15 cellular contexts compared by ENCODE assay signal in genomic region chr17:76612977-76613851, GRCh38. TPM values are rescaled to one million over a fixed set of nuclear protein-coding genes. Genes with fewer than 3 reads are reported as not detected.
A peak's percentile ranks its signal among the peaks of the same experiment; 100 is the strongest.
DNase-seq lines count a peak whose midpoint lies in the region; ATAC-seq and TF ChIP-seq lines count a peak whose summit lies in the region.
"Had no signal": no experiment of that assay in that cellular context is flagged by ENCODE, and none has a peak within 500 bp of the region (broad histone marks: within the 10 kb centered on the region; RNA-seq: fewer than 3 reads in every experiment).

No MANE protein-coding gene starts in this region.

- TF ChIP-seq CTCF in MCF 10A (IDR thresholded peaks at IDR 0.05; ENCODE audit: unreplicated experiment) (peak; percentile 14), left lung (IDR thresholded peaks at IDR 0.05) (no peak)

- H3K27ac Mint-ChIP-seq in MCF 10A (ENCODE audit: low read depth, unreplicated experiment): no peak overlapping the region
- peak overlapping the region in 2 of 7 donors; percentile 22 for H3K27ac Mint-ChIP-seq in CD4-positive, alpha-beta memory T cell

- no peaks in the 10 kb centered on the region for H3K27me3 Mint-ChIP-seq in MCF 10A (ENCODE audit: insufficient read depth, unreplicated experiment)
- peaks cover 3 to 4% of the 10 kb centered on the region in 2 donors for H3K27me3 Mint-ChIP-seq in CD4-positive, alpha-beta memory T cell

- no peak overlapping the region for H3K4me3 Mint-ChIP-seq in MCF 10A (ENCODE audit: unreplicated experiment)
- H3K4me3 Mint-ChIP-seq in CD4-positive, alpha-beta memory T cell: no peak overlapping the region

- no peaks in the 10 kb centered on the region for H3K9me3 Mint-ChIP-seq in MCF 10A (ENCODE audit: unreplicated experiment)
- H3K9me3 Mint-ChIP-seq in CD4-positive, alpha-beta memory T cell: no peaks in the 10 kb centered on the region

- H3K4me1 ChIP-seq in left lung: no peaks in the 10 kb centered on the region
- H3K4me1 ChIP-seq in CD4-positive, alpha-beta memory T cell (ENCODE audit: insufficient read depth, low read length): no peaks in the 10 kb centered on the region

- CTCF ChIA-PET in MCF 10A (lab: Yijun Ruan, JAX): interaction anchor here (0.7 to 2.4 kb wide), 6 partner anchors 11 to 160 kb away, joined by 3 to 16 read pairs (median 4); partner anchors contain the start of gene AANAT
- CTCF ChIA-PET in CD4-positive, alpha-beta memory T cell (lab: Charles Lee; ENCODE audit: partially characterized antibody): interaction anchor here (1.3 to 4.2 kb wide), 4 partner anchors 10 to 90 kb away, joined by 3 to 31 read pairs (median 6); no protein-coding TSS in a partner anchor

- H3K36me3 Mint-ChIP-seq in MCF 10A (ENCODE audit: insufficient read depth, unreplicated experiment): peaks cover 5% of the 10 kb centered on the region
- no peaks in the 10 kb centered on the region for H3K36me3 Mint-ChIP-seq in CD4-positive, alpha-beta memory T cell

- no TSS peak for BruUV-seq in MCF 10A (replicated peaks; lab: Mats Ljungman, UMichigan)

- intact Hi-C loops in MCF 10A (cut with micrococcal nuclease) (no loop called here), left lung (cut with DNase I) (no loop called here), posterior vena cava (cut with DNase I) (no loop called here)
- intact Hi-C loops in CD4-positive, alpha-beta memory T cell (cut with micrococcal nuclease): no loop called here

- H3K27ac ChIP-seq in left lung: no peak overlapping the region
- no peak overlapping the region for H3K27ac ChIP-seq in CD4-positive, alpha-beta memory T cell (ENCODE audit: low read depth, low read length)

- peaks cover 11% of the 10 kb centered on the region for H3K4me1 Mint-ChIP-seq in MCF 10A (ENCODE audit: insufficient read depth, unreplicated experiment)
- H3K4me1 Mint-ChIP-seq in CD4-positive, alpha-beta memory T cell: peaks cover 0 to 7% (median 2%) of the 10 kb centered on the region in 4 donors

- peak; percentile 69 for DNase-seq in G401 (ENCODE audit: low spot score)
- peak; percentile 39 for DNase-seq in NCI-H524 treated with DMSO at 0.1 percent for 48 hours (lab: John Stamatoyannopoulos, UW)
- peak; percentile 94 for DNase-seq in MCF 10A (ENCODE audit: unreplicated experiment)
- DNase-seq in left lung: no peak
- no peak for DNase-seq in NCI-H2029 treated with DMSO at 0.1 percent for 48 hours (lab: John Stamatoyannopoulos, UW)
- no peak for DNase-seq in posterior vena cava (ENCODE audit: low spot score)
- DNase-seq in NCI-H2196 (lab: John Stamatoyannopoulos, UW; ENCODE audit: unreplicated experiment): no peak
- DNase-seq in CD4-positive, alpha-beta memory T cell: no peak
- DNase-seq: activated CD4-positive, CD25-positive, alpha-beta regulatory T cell treated with anti-CD3 and anti-CD28 coated beads, Interleukin-2, amount 50 U/mL, for 72 hours; activated gamma-delta T cell; central memory CD4-positive, alpha-beta T cell; kidney glomerular epithelial cell; NCI-H2227 treated with DMSO at 0.1 percent for 48 hours; occipital lobe had no signal

- POLR2A ChIA-PET in MCF 10A (lab: Yijun Ruan, JAX): interaction anchor here (0.6 to 3.0 kb wide), 4 partner anchors 11 to 1751 kb away, joined by 3 to 17 read pairs (median 6); no protein-coding TSS in a partner anchor
- POLR2A ChIA-PET in CD4-positive, alpha-beta memory T cell (lab: Charles Lee; ENCODE audit: partially characterized antibody): interaction anchor here (1.1 to 1.7 kb wide), 3 partner anchors 9 to 14 kb away, joined by 3 read pairs; no protein-coding TSS in a partner anchor

- peaks cover 0 to 2% of the 10 kb centered on the region in 2 donors for H3K9me3 ChIP-seq in left lung
- H3K9me3 ChIP-seq in CD4-positive, alpha-beta memory T cell (ENCODE audit: control insufficient read depth in 1 of 2, low read length in 2 of 2): no peaks in the 10 kb centered on the region

- no peaks in the 10 kb centered on the region for H3K27me3 ChIP-seq in left lung
- no peaks in the 10 kb centered on the region for H3K27me3 ChIP-seq in CD4-positive, alpha-beta memory T cell (ENCODE audit: insufficient read depth, low read length)

- in situ Hi-C loops in G401 (cut with HindIII; ENCODE audit: low sequenced_read_pairs): no loop called here

- peak; percentile 60 for ATAC-seq in left lung

- no peak overlapping the region for H3K4me3 ChIP-seq in left lung
- no peak overlapping the region for H3K4me3 ChIP-seq in CD4-positive, alpha-beta memory T cell (ENCODE audit: low read length in 2 of 2)

- no peaks in the 10 kb centered on the region for H3K36me3 ChIP-seq in left lung
- no peaks in the 10 kb centered on the region for H3K36me3 ChIP-seq in CD4-positive, alpha-beta memory T cell (ENCODE audit: insufficient read depth, low read length)

RNA-seq across cellular contexts. Expression of gene ST6GALNAC2, which starts 27.6 kb away (rescaled TPM):
- 14.3 and 30.6 TPM in 2 replicates for total RNA-seq in G401 (2014; rRNA removed; shearing (Covaris generic))
- total RNA-seq in MCF 10A (2022): 5.0 and 7.7 TPM in 2 replicates
- 10 to 100 TPM; 17.5 to 30.2 TPM for total RNA-seq in left lung
- total RNA-seq in posterior vena cava: 1 to 10 TPM; 3.0 to 3.1 TPM
- 1 to 10 TPM; 3.3 to 3.6 TPM for total RNA-seq in CD4-positive, alpha-beta memory T cell
- 1 to 10 TPM in 1 of 2 donors, under 1 TPM in 1; 0.95 to 2.4 TPM for polyA plus RNA-seq in CD4-positive, alpha-beta memory T cell
- total RNA-seq: occipital lobe had no signal

RNA-seq across cellular contexts. Expression of gene ST6GALNAC1, which starts 30.3 kb away (rescaled TPM):
- total RNA-seq in G401 (2014; rRNA removed; shearing (Covaris generic)): not detected in 2 replicates
- total RNA-seq in MCF 10A (2022) (not detected in 2 replicates), left lung (10 to 100 TPM; 21.0 to 46.0 TPM), posterior vena cava (1 to 10 TPM; 2.0 to 2.3 TPM)
- 10 to 100 TPM; 12.7 to 14.6 TPM for total RNA-seq in CD4-positive, alpha-beta memory T cell
- polyA plus RNA-seq in CD4-positive, alpha-beta memory T cell: 10 to 100 TPM; 14.3 to 45.8 TPM
- polyA plus RNA-seq: BJ had no signal

Comparison
In these comparisons a context has a peak if more than half of its experiments do, and no peak if none do; other contexts are left out.
1. DNase-seq: peak in G401 (single experiment), NCI-H524 treated with DMSO at 0.1 percent for 48 hours (single experiment) and MCF 10A (single experiment); none in left lung (0 of 2), NCI-H2029 treated with DMSO at 0.1 percent for 48 hours (single experiment), posterior vena cava (single experiment), NCI-H2196 (single experiment) and CD4-positive, alpha-beta memory T cell (0 of 5).
2. RNA of gene ST6GALNAC1, which starts 30.3 kb away (total RNA-seq): 21.0 to 46.0 TPM in left lung and 12.7 to 14.6 TPM in CD4-positive, alpha-beta memory T cell; 2.0 to 2.3 TPM in posterior vena cava, not detected in G401 and not detected in MCF 10A; every median in the first group is over 4 times any median in the second.